In genomic region chr3:95721938-95722337, GRCh38 we compare ENCODE assay signal across 11 cellular contexts.
A peak's percentile ranks its signal among the peaks of the same experiment; 100 is the strongest.
DNase-seq lines count a peak whose midpoint lies in the region; ATAC-seq and TF ChIP-seq lines count a peak whose summit lies in the region.
"Had no signal": no experiment of that assay in that cellular context is flagged by ENCODE, and none has a peak within 500 bp of the region (broad histone marks: within the 10 kb centered on the region; RNA-seq: fewer than 3 reads in every experiment).

No MANE protein-coding gene starts in this region.

- no peaks in the 10 kb centered on the region for H3K27me3 ChIP-seq in sigmoid colon
- H3K27me3 ChIP-seq: BLaER1 treated with 17β-estradiol and CSF1 and Interleukin-3, amounts not matched to agents 10 nM and 100 nM had no signal

- peak; percentile 22 for DNase-seq in CD1c-positive myeloid dendritic cell (ENCODE audit: extremely low spot score)
- no peak for DNase-seq in central memory CD8-positive, alpha-beta T cell (ENCODE audit: low spot score in 2 of 2)
- no peak for DNase-seq in NCI-H774 (lab: John Stamatoyannopoulos, UW)
- DNase-seq in NCI-H446 (lab: John Stamatoyannopoulos, UW): no peak
- no peak for DNase-seq in cerebellar cortex (ENCODE audit: low spot score)
- DNase-seq in sigmoid colon: no peak
- DNase-seq: NCI-H2171 treated with DMSO at 0.1 percent for 48 hours had no signal

- intact Hi-C loops in sigmoid colon (cut with DNase I): no loop called here

- H3K27ac ChIP-seq in sigmoid colon: no peak overlapping the region
- H3K27ac ChIP-seq: BLaER1 treated with 17β-estradiol and CSF1 and Interleukin-3, amounts not matched to agents 10 nM and 100 nM had no signal

- no peaks in the 10 kb centered on the region for H3K4me1 ChIP-seq in sigmoid colon

- 29 to 65% methylated on average over 2 of the region's 2 CpGs for WGBS in sigmoid colon, 2 donors

- H3K4me3 Mint-ChIP-seq in central memory CD8-positive, alpha-beta T cell: no peak overlapping the region

- no peak for TF ChIP-seq EP300 in sigmoid colon (IDR thresholded peaks at IDR 0.05)

- H3K36me3 ChIP-seq in sigmoid colon: no peaks in the 10 kb centered on the region
- H3K36me3 ChIP-seq: BLaER1 treated with 17β-estradiol and CSF1 and Interleukin-3, amounts not matched to agents 10 nM and 100 nM had no signal

- H3K4me3 ChIP-seq in sigmoid colon: no peak overlapping the region
- H3K4me3 ChIP-seq: BLaER1 treated with 17β-estradiol and CSF1 and Interleukin-3, amounts not matched to agents 10 nM and 100 nM had no signal

- no peak overlapping the region for H3K27ac Mint-ChIP-seq in central memory CD8-positive, alpha-beta T cell (ENCODE audit: low read depth)
- H3K27ac Mint-ChIP-seq: progenitor cell of endocrine pancreas had no signal

- H3K9me3 Mint-ChIP-seq in central memory CD8-positive, alpha-beta T cell: no peaks in the 10 kb centered on the region

- ATAC-seq in GM19395 (IDR thresholded peaks at IDR 0.05; ENCODE audit: unreplicated experiment) (peak; percentile 78), HG03432 (IDR thresholded peaks at IDR 0.05; ENCODE audit: unreplicated experiment) (peak; percentile 83)
- ATAC-seq in central memory CD8-positive, alpha-beta T cell (replicated peaks; ENCODE audit: extremely low read depth, poor library complexity, severe bottlenecking): peak; percentile 43

- TF ChIP-seq POLR2A in sigmoid colon (IDR thresholded peaks at IDR 0.05): no peak

- H3K36me3 Mint-ChIP-seq in central memory CD8-positive, alpha-beta T cell (ENCODE audit: insufficient read depth): no peaks in the 10 kb centered on the region

- no peaks in the 10 kb centered on the region for H3K9me3 ChIP-seq in sigmoid colon
- H3K9me3 ChIP-seq: BLaER1 treated with 17β-estradiol and CSF1 and Interleukin-3, amounts not matched to agents 10 nM and 100 nM had no signal

- TF ChIP-seq CTCF in sigmoid colon (IDR thresholded peaks at IDR 0.05): no peak

- no peaks in the 10 kb centered on the region for H3K27me3 Mint-ChIP-seq in central memory CD8-positive, alpha-beta T cell
- H3K27me3 Mint-ChIP-seq: progenitor cell of endocrine pancreas had no signal

- no peaks in the 10 kb centered on the region for H3K4me1 Mint-ChIP-seq in central memory CD8-positive, alpha-beta T cell
